9 cellular contexts compared by ENCODE assay signal in the genomic region with DNA sequence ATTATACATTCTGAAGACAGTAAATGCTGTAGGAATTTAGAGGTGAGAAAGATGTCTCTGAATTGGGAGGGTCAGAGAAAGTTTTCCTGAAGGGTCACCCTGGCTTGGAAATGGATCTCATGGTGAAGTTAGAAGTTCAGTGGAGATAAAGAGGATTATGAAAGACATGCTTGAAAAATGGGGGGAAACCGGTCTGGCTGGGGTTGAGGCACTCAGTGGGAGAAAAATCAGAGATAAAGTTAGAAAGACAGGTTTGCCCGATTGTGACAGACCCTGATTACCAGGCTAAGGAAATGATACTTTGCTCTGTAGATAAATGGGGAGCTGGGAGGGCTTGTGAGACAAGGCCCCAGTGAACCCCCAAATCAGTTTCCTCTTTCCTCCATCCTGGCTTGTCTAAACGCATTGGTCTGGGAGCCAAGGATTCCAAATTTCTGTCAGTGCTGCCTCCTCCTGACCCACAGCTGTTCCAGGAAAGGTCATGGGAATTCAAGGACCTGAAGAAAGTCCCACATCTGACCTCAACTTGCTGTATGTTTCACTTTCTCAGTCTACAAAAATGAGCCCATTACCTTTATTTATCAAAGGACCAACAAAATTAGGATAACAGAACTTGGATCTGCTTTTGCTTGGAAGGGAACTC. TPM values are rescaled to one million over a fixed set of nuclear protein-coding genes. Genes with fewer than 3 reads are reported as not detected.
DNase-seq lines count a peak whose midpoint lies in the region; ATAC-seq and TF ChIP-seq lines count a peak whose summit lies in the region.
"Had no signal": no experiment of that assay in that cellular context is flagged by ENCODE, and none has a peak within 500 bp of the region (broad histone marks: within the 10 kb centered on the region; RNA-seq: fewer than 3 reads in every experiment).

No MANE protein-coding gene starts in this region.

- H3K27ac ChIP-seq in caudate nucleus (ENCODE audit: low read depth, low read length) (peak overlapping the region; percentile 95), left lung (peak overlapping the region; percentile 60 to 69), smooth muscle cell (ENCODE audit: low read depth) (no peak overlapping the region)

- H3K36me3 ChIP-seq in left lung (no peaks in the 10 kb centered on the region), smooth muscle cell (ENCODE audit: low read depth) (no peaks in the 10 kb centered on the region)

- H3K79me2 ChIP-seq in smooth muscle cell (ENCODE audit: low read depth), result no peaks in the 10 kb centered on the region

- DNase-seq in caudate nucleus (lab: John Stamatoyannopoulos, UW), result no peak
- DNase-seq in left lung, result no peak
- no peak for DNase-seq in smooth muscle cell (lab: John Stamatoyannopoulos, UW; ENCODE audit: unreplicated experiment)
- no peak for DNase-seq in KBM-7
- no peak for DNase-seq in stimulated activated CD4-positive, alpha-beta T cell treated with anti-CD3 and anti-CD28 coated beads, Interleukin-4, amount 100 ng/mL, for 1 hour
- DNase-seq: activated naive CD4-positive, alpha-beta T cell treated with Interleukin-2 at 50 U/mL for 16 hours had no signal

- peak overlapping the region; percentile 89 for H2AFZ ChIP-seq in smooth muscle cell (ENCODE audit: low read depth)

- H3K4me3 ChIP-seq in left lung (no peak overlapping the region), smooth muscle cell (no peak overlapping the region)

- no peaks in the 10 kb centered on the region for H3K9me3 ChIP-seq in left lung
- H3K9me3 ChIP-seq in smooth muscle cell (replicated peaks; ENCODE audit: low read depth), result no peaks in the 10 kb centered on the region

- no peaks in the 10 kb centered on the region for H4K20me1 ChIP-seq in smooth muscle cell (ENCODE audit: low read depth)

- H3F3A ChIP-seq in smooth muscle cell (ENCODE audit: low read depth), result no peaks in the 10 kb centered on the region

- WGBS in smooth muscle cell (ENCODE audit: low lambda C conversion rate), result 65% methylated on average over 3 of the region's 3 CpGs

- TF ChIP-seq CTCF in left lung (IDR thresholded peaks at IDR 0.05), result no peak
- TF ChIP-seq CTCF in smooth muscle cell (IDR thresholded peaks at IDR 0.05; ENCODE audit: borderline replicate concordance, insufficient read depth, poor library complexity, severe bottlenecking), result no peak

- ATAC-seq in left lung, result peak; percentile 4
- ATAC-seq in GM21423 (IDR thresholded peaks at IDR 0.05; ENCODE audit: unreplicated experiment), result no peak

- H3K4me2 ChIP-seq in smooth muscle cell, result peak overlapping the region; percentile 68

- in situ Hi-C loops in KBM-7 (cut with MboI; ENCODE audit: low pct_unique_long_range_greater_than_20kb, low sequenced_read_pairs), result no loop called here

- H3K27me3 ChIP-seq in left lung (peaks cover 0 to 5% of the 10 kb centered on the region in 2 donors), smooth muscle cell (ENCODE audit: low read depth) (no peaks in the 10 kb centered on the region)

- H3K4me1 ChIP-seq in left lung (peaks cover 17 to 24% of the 10 kb centered on the region in 2 donors), smooth muscle cell (ENCODE audit: low read depth) (peaks cover 4% of the 10 kb centered on the region)

- no peak overlapping the region for H3K9ac ChIP-seq in smooth muscle cell (ENCODE audit: low read depth)

- intact Hi-C loops in left lung (cut with DNase I), result no loop called here

RNA-seq across cellular contexts. Expression of gene RNASE7, which starts 3.6 kb away (rescaled TPM):
- total RNA-seq in left lung, result not detected
- total RNA-seq in smooth muscle cell, result 1.4 and 4.1 TPM in 2 replicates
- 0.66 and 0.93 TPM in 2 replicates for polyA plus RNA-seq in smooth muscle cell
- total RNA-seq: RPMI7951, urinary bladder had no signal

RNA-seq across cellular contexts. Expression of gene RNASE13, which starts 3.9 kb away (rescaled TPM):
- total RNA-seq in left lung, result not detected
- total RNA-seq in smooth muscle cell, result not detected in 2 replicates
- 0.25 TPM in 1 of 2 replicates, not detected in the other for polyA plus RNA-seq in smooth muscle cell
- total RNA-seq: RPMI7951, urinary bladder had no signal
- polyA plus RNA-seq: urinary bladder had no signal

RNA-seq across cellular contexts. Expression of gene TPPP2, which starts 8.5 kb away (rescaled TPM):
- not detected for total RNA-seq in left lung
- total RNA-seq in smooth muscle cell, result 1.2 TPM in 1 of 2 replicates, not detected in the other
- 0.65 and 0.70 TPM in 2 replicates for polyA plus RNA-seq in smooth muscle cell
- total RNA-seq: RPMI7951, urinary bladder had no signal
- polyA plus RNA-seq: urinary bladder had no signal

RNA-seq across cellular contexts. Expression of gene NDRG2, which starts 13.7 kb away (rescaled TPM):
- total RNA-seq in left lung, result 10 to 100 TPM; 25.6 to 44.2 TPM
- 31.1 and 39.8 TPM in 2 replicates for total RNA-seq in smooth muscle cell
- 40.4 and 48.4 TPM in 2 replicates for polyA plus RNA-seq in smooth muscle cell

RNA-seq across cellular contexts. Expression of gene RNASE8, which starts 19.1 kb away (rescaled TPM):
- not detected for total RNA-seq in left lung
- not detected in 2 replicates for total RNA-seq in smooth muscle cell
- not detected in 2 replicates for polyA plus RNA-seq in smooth muscle cell
- total RNA-seq: RPMI7951, urinary bladder had no signal
- polyA plus RNA-seq: urinary bladder had no signal
